Comparison of ENCODE assay signal across 15 cellular contexts in genomic region chr5:111948517-111948916, GRCh38.
A peak's percentile ranks its signal among the peaks of the same experiment; 100 is the strongest.
DNase-seq lines count a peak whose midpoint lies in the region; ATAC-seq and TF ChIP-seq lines count a peak whose summit lies in the region.
"Had no signal": no experiment of that assay in that cellular context is flagged by ENCODE, and none has a peak within 500 bp of the region (broad histone marks: within the 10 kb centered on the region; RNA-seq: fewer than 3 reads in every experiment).

No MANE protein-coding gene starts in this region.

- no peak for ATAC-seq in HG03457 (IDR thresholded peaks at IDR 0.05; ENCODE audit: unreplicated experiment)
- ATAC-seq: K562 had no signal

- CTCF ChIA-PET in Calu3 (lab: Charles Lee) = interaction anchor here (0.6 kb wide), 1 partner anchor 417 kb away, joined by 3 read pairs; no protein-coding TSS in a partner anchor

- H3K4me1 Mint-ChIP-seq in Calu3 (ENCODE audit: low read depth, unreplicated experiment) = peaks cover 6% of the 10 kb centered on the region
- H3K4me1 Mint-ChIP-seq: activated naive CD8-positive, alpha-beta T cell treated with anti-CD3 and anti-CD28 coated beads, Interleukin-2, amount 10 ng/mL, durations not matched to agents 7 days and 5 days had no signal

- H3K27ac ChIP-seq in epithelial cell of prostate (peak overlapping the region; percentile 24), mesodermal cell (ENCODE audit: low read depth, low read length, severe bottlenecking) (peak overlapping the region; percentile 8), uterus (no peak overlapping the region)
- H3K27ac ChIP-seq: neutrophil had no signal

- no peak overlapping the region for H3K27ac Mint-ChIP-seq in Calu3 (ENCODE audit: unreplicated experiment)
- H3K27ac Mint-ChIP-seq: activated naive CD8-positive, alpha-beta T cell treated with anti-CD3 and anti-CD28 coated beads, Interleukin-2, amount 10 ng/mL, durations not matched to agents 7 days and 5 days had no signal

- H3K4me1 ChIP-seq in mesodermal cell (ENCODE audit: control insufficient read depth, insufficient read depth, low read length, poor library complexity, severe bottlenecking) (no peaks in the 10 kb centered on the region), uterus (no peaks in the 10 kb centered on the region)

- DNase-seq in AG08395 (ENCODE audit: low spot score) (peak; percentile 78), NCI-H226 (peak; percentile 67), epithelial cell of prostate (ENCODE audit: low read depth, low spot score) (peak; percentile 18), Calu3 (no peak), uterus (no peak)
- no peak for DNase-seq in stimulated activated CD4-positive, alpha-beta T cell treated with anti-CD3 and anti-CD28 coated beads, Interleukin-15, amount 100 ng/mL, for 24 hours
- DNase-seq: activated naive CD8-positive, alpha-beta T cell treated with anti-CD3 and anti-CD28 coated beads, Interleukin-2, amount 10 ng/mL, durations not matched to agents 7 days and 5 days; GF-D8; islet precursor cell; NCI-H2029; T-helper 9 cell had no signal

- intact Hi-C loops in Calu3 (cut with micrococcal nuclease; ENCODE audit: unreplicated experiment) = no loop called here
- intact Hi-C loops in uterus (cut with DNase I; ENCODE audit: low total_unique reads) = no loop called here

- no peaks in the 10 kb centered on the region for H3K9me3 ChIP-seq in mesodermal cell (ENCODE audit: control insufficient read depth, low read length)
- no peaks in the 10 kb centered on the region for H3K9me3 ChIP-seq in uterus
- H3K9me3 ChIP-seq: neutrophil had no signal

- TF ChIP-seq CTCF in Calu3 (IDR thresholded peaks at IDR 0.05; ENCODE audit: unreplicated experiment) (no peak), uterus (IDR thresholded peaks at IDR 0.05) (no peak)

- no peak overlapping the region for H3K4me3 ChIP-seq in mesodermal cell (ENCODE audit: extremely low read depth, insufficient read depth, low read length, poor library complexity, severe bottlenecking)
- H3K4me3 ChIP-seq in uterus = no peak overlapping the region
- H3K4me3 ChIP-seq: K562 had no signal

- no peaks in the 10 kb centered on the region for H3K9me3 Mint-ChIP-seq in Calu3 (ENCODE audit: low read depth, unreplicated experiment)
- H3K9me3 Mint-ChIP-seq: activated naive CD8-positive, alpha-beta T cell treated with anti-CD3 and anti-CD28 coated beads, Interleukin-2, amount 10 ng/mL, durations not matched to agents 7 days and 5 days had no signal

- TF ChIP-seq POLR2A in uterus (IDR thresholded peaks at IDR 0.05) = no peak

- H3K27me3 Mint-ChIP-seq in Calu3 (ENCODE audit: unreplicated experiment) = no peaks in the 10 kb centered on the region

- no TSS peak for BruUV-seq in Calu3 (replicated peaks; lab: Mats Ljungman, UMichigan)

- no CpG with 5 or more reads among the region's 2 CpGs for WGBS in mesodermal cell (ENCODE audit: insufficient coverage in 2 of 2), 2 experiments

- no peaks in the 10 kb centered on the region for H3K36me3 Mint-ChIP-seq in Calu3 (ENCODE audit: insufficient read depth, unreplicated experiment)
- H3K36me3 Mint-ChIP-seq: activated naive CD8-positive, alpha-beta T cell treated with anti-CD3 and anti-CD28 coated beads, Interleukin-2, amount 10 ng/mL, durations not matched to agents 7 days and 5 days had no signal

- H3K4me3 Mint-ChIP-seq in Calu3 (ENCODE audit: low read depth, unreplicated experiment) = no peak overlapping the region
- H3K4me3 Mint-ChIP-seq: activated naive CD8-positive, alpha-beta T cell treated with anti-CD3 and anti-CD28 coated beads, Interleukin-2, amount 10 ng/mL, durations not matched to agents 7 days and 5 days had no signal

- H3K36me3 ChIP-seq in mesodermal cell (ENCODE audit: control insufficient read depth, insufficient read depth, low read length) (no peaks in the 10 kb centered on the region), uterus (no peaks in the 10 kb centered on the region)
- H3K36me3 ChIP-seq: neutrophil had no signal

- no peaks in the 10 kb centered on the region for H3K27me3 ChIP-seq in uterus
- H3K27me3 ChIP-seq: neutrophil had no signal

Comparison
In these comparisons a context has a peak if more than half of its experiments do, and no peak if none do; other contexts are left out.
1. DNase-seq: peak in AG08395 (single experiment), NCI-H226 (single experiment) and epithelial cell of prostate (single experiment); none in stimulated activated CD4-positive, alpha-beta T cell treated with anti-CD3 and anti-CD28 coated beads, Interleukin-15, amount 100 ng/mL, for 24 hours (single experiment), Calu3 (single experiment) and uterus (0 of 2).
2. H3K27ac ChIP-seq: peak in epithelial cell of prostate (single experiment) and mesodermal cell (single experiment); none in uterus (0 of 2).